ENCODE assay signal across 8 cellular contexts in the genomic region with DNA sequence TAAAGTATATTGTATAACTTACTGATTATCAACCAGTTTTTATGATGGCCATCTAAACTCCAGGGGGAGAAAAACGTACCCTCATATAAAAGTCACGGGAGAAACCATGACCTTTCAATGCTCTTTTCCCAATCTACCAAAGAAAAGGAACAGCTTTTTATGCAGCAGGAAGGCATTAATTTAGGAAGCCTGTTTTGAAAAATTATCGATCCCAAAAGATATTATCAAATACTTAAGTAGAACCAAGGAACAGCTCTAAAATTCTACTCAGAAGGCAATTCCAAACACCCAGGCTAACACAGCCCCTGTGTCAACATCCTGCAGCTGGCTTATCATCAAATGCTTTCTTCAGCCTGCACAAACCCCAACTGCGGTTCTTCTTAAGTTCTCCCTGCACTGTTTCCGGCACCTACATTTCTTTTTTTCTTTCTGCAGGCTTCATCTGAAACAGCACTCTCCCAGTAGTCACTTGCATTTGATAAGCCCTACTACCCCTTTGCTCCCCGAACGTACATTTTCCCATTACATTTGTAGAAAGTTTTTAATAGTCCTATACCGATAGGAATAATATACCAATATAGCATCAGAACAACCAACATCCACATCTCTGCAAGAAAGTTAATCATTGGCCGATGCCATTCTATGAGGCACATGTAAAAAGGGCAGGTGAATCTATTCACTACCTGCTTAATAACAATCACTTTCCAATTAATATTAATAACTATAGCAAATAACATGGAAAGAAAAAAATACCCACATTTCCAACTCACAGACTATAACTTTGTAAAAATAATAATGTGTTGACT. TPM values are rescaled to one million over a fixed set of nuclear protein-coding genes. Genes with fewer than 3 reads are reported as not detected.
DNase-seq lines count a peak whose midpoint lies in the region; ATAC-seq and TF ChIP-seq lines count a peak whose summit lies in the region.

No MANE protein-coding gene starts in this region.

- H4K8ac ChIP-seq in mesenchymal stem cell (ENCODE audit: low read length): no peak overlapping the region
- H4K8ac ChIP-seq in neuronal stem cell (ENCODE audit: low read depth, low read length): no peak overlapping the region

- H3K9me3 ChIP-seq in mesenchymal stem cell (ENCODE audit: control insufficient read depth, low read length): no peaks in the 10 kb centered on the region
- H3K9me3 ChIP-seq in neuronal stem cell (replicated peaks in 1 of 2; ENCODE audit: control insufficient read depth in 2 of 2, insufficient read depth in 1 of 2, low read depth in 1 of 2, low read length in 2 of 2): no peaks in the 10 kb centered on the region

- peak; percentile 51 for ATAC-seq in HG03025 (IDR thresholded peaks at IDR 0.05; ENCODE audit: low FRiP score, unreplicated experiment)

- peaks cover 60% of the 10 kb centered on the region for H3K4me1 Mint-ChIP-seq in T-helper 2 cell treated with Interferon-gamma antibody and Interleukin-4, amounts not matched to agents 5 μg/mL and 100 μg/mL, for 36 hours (ENCODE audit: low read depth)

- H2BK5ac ChIP-seq in mesenchymal stem cell (ENCODE audit: low read depth, low read length, poor library complexity, severe bottlenecking) (no peak overlapping the region), neuronal stem cell (ENCODE audit: low read length) (no peak overlapping the region)

- H2AK5ac ChIP-seq in mesenchymal stem cell (ENCODE audit: low read length, severe bottlenecking) (no peak overlapping the region), neuronal stem cell (ENCODE audit: low read depth, low read length) (no peak overlapping the region)

- H3K36me3 ChIP-seq in mesenchymal stem cell (ENCODE audit: control insufficient read depth in 1 of 2, insufficient read depth in 2 of 2, low read depth in 1 of 2, low read length in 2 of 2) (peaks cover 0 to 2% of the 10 kb centered on the region in 2 experiments), neuronal stem cell (replicated peaks in 1 of 2; ENCODE audit: control insufficient read depth in 2 of 2, insufficient read depth in 2 of 2, low read length in 2 of 2) (no peaks in the 10 kb centered on the region)

- H3K4me2 ChIP-seq in mesenchymal stem cell (ENCODE audit: low read length, poor library complexity, severe bottlenecking): no peak overlapping the region
- H3K4me2 ChIP-seq in neuronal stem cell (ENCODE audit: insufficient read depth, low read length, poor library complexity, severe bottlenecking): no peak overlapping the region

- peaks cover 12% of the 10 kb centered on the region for H3K79me1 ChIP-seq in mesenchymal stem cell (replicated peaks; ENCODE audit: low read length, poor library complexity, severe bottlenecking)
- H3K79me1 ChIP-seq in neuronal stem cell (ENCODE audit: low read depth, low read length): no peaks in the 10 kb centered on the region

- peaks cover 4% of the 10 kb centered on the region for H3K4me1 ChIP-seq in mesenchymal stem cell (ENCODE audit: control insufficient read depth, insufficient read depth, low read depth, low read length)
- H3K4me1 ChIP-seq in neuronal stem cell (ENCODE audit: control insufficient read depth in 2 of 2, insufficient read depth in 1 of 2, low read depth in 1 of 2, low read length in 2 of 2): peaks cover 6 to 7% of the 10 kb centered on the region in 2 donors

- H3K14ac ChIP-seq in mesenchymal stem cell (ENCODE audit: low read length in 2 of 2) (no peak overlapping the region), neuronal stem cell (ENCODE audit: low read length) (no peak overlapping the region)

- no peak overlapping the region for H3K4me3 ChIP-seq in fibroblast of the aortic adventitia (ENCODE audit: low read depth, low read length)
- H3K4me3 ChIP-seq in mesenchymal stem cell (ENCODE audit: insufficient read depth in 1 of 2, low read depth in 1 of 2, low read length in 2 of 2): no peak overlapping the region
- no peak overlapping the region for H3K4me3 ChIP-seq in neuronal stem cell (ENCODE audit: low read length in 2 of 2)

- H3K23ac ChIP-seq in mesenchymal stem cell (ENCODE audit: low read length in 2 of 2) (no peak overlapping the region), neuronal stem cell (ENCODE audit: low read depth, low read length, poor library complexity) (no peak overlapping the region)

- H2AFZ ChIP-seq in mesenchymal stem cell (ENCODE audit: low read depth, low read length): no peak overlapping the region
- H2AFZ ChIP-seq in neuronal stem cell (ENCODE audit: low read length): no peak overlapping the region

- H3K9me3 Mint-ChIP-seq in T-helper 2 cell treated with Interferon-gamma antibody and Interleukin-4, amounts not matched to agents 5 μg/mL and 100 μg/mL, for 36 hours: no peaks in the 10 kb centered on the region

- H3K9ac ChIP-seq in mesenchymal stem cell (ENCODE audit: low read length) (no peak overlapping the region), neuronal stem cell (ENCODE audit: low read depth, low read length, poor library complexity) (no peak overlapping the region)

- peak overlapping the region; percentile 89 for H3K27ac Mint-ChIP-seq in T-helper 2 cell treated with Interferon-gamma antibody and Interleukin-4, amounts not matched to agents 5 μg/mL and 100 μg/mL, for 36 hours

- H3K27me3 Mint-ChIP-seq in T-helper 2 cell treated with Interferon-gamma antibody and Interleukin-4, amounts not matched to agents 5 μg/mL and 100 μg/mL, for 36 hours (ENCODE audit: low read depth): no peaks in the 10 kb centered on the region

- no peak overlapping the region for H2BK120ac ChIP-seq in mesenchymal stem cell (ENCODE audit: low read depth, low read length)
- H2BK120ac ChIP-seq in neuronal stem cell (ENCODE audit: low read depth, low read length): no peak overlapping the region

- H2BK12ac ChIP-seq in mesenchymal stem cell (ENCODE audit: low read length in 2 of 2) (no peak overlapping the region), neuronal stem cell (ENCODE audit: low read length) (no peak overlapping the region)

- H3K27ac ChIP-seq in mesenchymal stem cell (ENCODE audit: low read length, poor library complexity, severe bottlenecking) (no peak overlapping the region), neuronal stem cell (replicated peaks; ENCODE audit: low read length) (no peak overlapping the region)

- DNase-seq in activated gamma-delta T cell treated with Interleukin-2 at 50 U/mL for 16 hours (peak; percentile 65), activated gamma-delta T cell (lab: John Stamatoyannopoulos, UW) (no peak), fibroblast of the aortic adventitia (ENCODE audit: low read depth) (peak; percentile 44), NCI-H1694 (lab: John Stamatoyannopoulos, UW) (no peak), mesenchymal stem cell (no peak), neuronal stem cell (ENCODE audit: low spot score) (no peak)
- peak; percentile 56 for DNase-seq in T-helper 2 cell treated with Interferon-gamma antibody and Interleukin-4, amounts not matched to agents 5 μg/mL and 100 μg/mL, for 36 hours (ENCODE audit: low spot score)

- H4K91ac ChIP-seq in mesenchymal stem cell (ENCODE audit: low read length) (no peak overlapping the region), neuronal stem cell (ENCODE audit: low read depth, low read length, poor library complexity) (no peak overlapping the region)

- H3K36me3 Mint-ChIP-seq in T-helper 2 cell treated with Interferon-gamma antibody and Interleukin-4, amounts not matched to agents 5 μg/mL and 100 μg/mL, for 36 hours (ENCODE audit: low read depth): peaks cover 6% of the 10 kb centered on the region

- H3K18ac ChIP-seq in mesenchymal stem cell (ENCODE audit: low read depth in 1 of 2, low read length in 2 of 2): no peak overlapping the region
- no peak overlapping the region for H3K18ac ChIP-seq in neuronal stem cell (ENCODE audit: low read length)

- H2BK15ac ChIP-seq in mesenchymal stem cell (ENCODE audit: low read depth, poor library complexity, severe bottlenecking) (no peak overlapping the region), neuronal stem cell (ENCODE audit: low read length) (no peak overlapping the region)

- no peak for TF ChIP-seq CTCF in fibroblast of the aortic adventitia (IDR thresholded peaks at IDR 0.05; ENCODE audit: insufficient read depth, low read length)

- H3K27me3 ChIP-seq in mesenchymal stem cell (ENCODE audit: control insufficient read depth in 1 of 2, insufficient read depth in 1 of 2, low read length in 2 of 2) (no peaks in the 10 kb centered on the region), neuronal stem cell (ENCODE audit: control insufficient read depth in 3 of 3, insufficient read depth in 3 of 3, low read depth in 1 of 3, low read length in 3 of 3) (no peaks in the 10 kb centered on the region)

- WGBS in mesenchymal stem cell: 74% methylated on average over 8 of the region's 9 CpGs
- no CpG with 5 or more reads among the region's 9 CpGs for WGBS in neuronal stem cell (ENCODE audit: extremely low coverage in 2 of 2, insufficient read length in 2 of 2, insufficient replicate concordance in 1 of 2), 2 donors

- H3K4me3 Mint-ChIP-seq in T-helper 2 cell treated with Interferon-gamma antibody and Interleukin-4, amounts not matched to agents 5 μg/mL and 100 μg/mL, for 36 hours: peak overlapping the region; percentile 86

- no peak overlapping the region for H3K4ac ChIP-seq in mesenchymal stem cell (ENCODE audit: low read depth in 1 of 2, low read length in 2 of 2)
- no peak overlapping the region for H3K4ac ChIP-seq in neuronal stem cell (ENCODE audit: low read length)

RNA-seq across cellular contexts. Expression of gene PIP4K2A, which starts 47.9 kb away (rescaled TPM):
- total RNA-seq in fibroblast of the aortic adventitia (ENCODE audit: low replicate concordance): 52.2 and 198 TPM in 2 replicates
- polyA plus RNA-seq in mesenchymal stem cell (2013, experiment 1 of 2): 53.7 TPM
- polyA plus RNA-seq in mesenchymal stem cell (2013, experiment 2 of 2): 51.9 TPM
- 20.6 TPM for polyA plus RNA-seq in neuronal stem cell (2013, experiment 1 of 2)
- polyA plus RNA-seq in neuronal stem cell (2013, experiment 2 of 2): 21.3 TPM

Comparison
In these comparisons a context has a peak if more than half of its experiments do, and no peak if none do; other contexts are left out.
1. DNase-seq: peak in activated gamma-delta T cell treated with Interleukin-2 at 50 U/mL for 16 hours (single experiment), T-helper 2 cell treated with Interferon-gamma antibody and Interleukin-4, amounts not matched to agents 5 μg/mL and 100 μg/mL, for 36 hours (single experiment) and fibroblast of the aortic adventitia (single experiment); none in activated gamma-delta T cell (single experiment), NCI-H1694 (single experiment), mesenchymal stem cell (single experiment) and neuronal stem cell (single experiment).